ENCODE assay signal across 8 cellular contexts in genomic region chr14:75126679-75127473, GRCh38. TPM values are rescaled to one million over a fixed set of nuclear protein-coding genes. Genes with fewer than 3 reads are reported as not detected.
A peak's percentile ranks its signal among the peaks of the same experiment; 100 is the strongest.
DNase-seq lines count a peak whose midpoint lies in the region; ATAC-seq and TF ChIP-seq lines count a peak whose summit lies in the region.

Gene NEK9 (minus strand): TSS chr14:75127048. CDS start chr14:75126921, 127 bp downstream.

- no peak for TF ChIP-seq CTCF in CD8-positive, alpha-beta T cell (IDR thresholded peaks at IDR 0.05)

- peak within 1 kb of the TSS; percentile 23 for H2BK5ac ChIP-seq in mesendoderm (ENCODE audit: low read length)

- H3K9me3 ChIP-seq in CD8-positive, alpha-beta T cell (ENCODE audit: low read length) = no peaks in the 10 kb centered on the region

- no peak within 1 kb of the TSS for H4K5ac ChIP-seq in mesendoderm (ENCODE audit: low read length)

- no peaks in the 10 kb centered on the region for H3K9me3 Mint-ChIP-seq in CD8-positive, alpha-beta T cell
- peaks cover 0 to 8% of the 10 kb centered on the region in 2 donors for H3K9me3 Mint-ChIP-seq in effector memory CD8-positive, alpha-beta T cell

- peaks cover 2% of the 10 kb centered on the region for H3K79me1 ChIP-seq in mesendoderm (ENCODE audit: low read length)

- H3K79me2 ChIP-seq in mesendoderm (ENCODE audit: control insufficient read depth, insufficient read depth, low read length) = no peaks in the 10 kb centered on the region

- H3K4me2 ChIP-seq in mesendoderm (ENCODE audit: low read length) = peak within 1 kb of the TSS; percentile 53

- DNase-seq in CD8-positive, alpha-beta T cell = peak; percentile 77 to 92 (median 88)
- DNase-seq in HT-29 (ENCODE audit: low spot score) (peak; percentile 85), NOMO-1 treated with DMSO at 0.1 percent for 48 hours (lab: John Stamatoyannopoulos, UW; ENCODE audit: unreplicated experiment) (peak; percentile 76), mesendoderm (peak; percentile 93)
- peak; percentile 76 to 77 for DNase-seq in activated CD8-positive, alpha-beta memory T cell treated with anti-CD3 and anti-CD28 coated beads for 4 hours (ENCODE audit: low read depth in 2 of 2)
- DNase-seq in effector memory CD8-positive, alpha-beta T cell = peak; percentile 88 to 89 (median 89)
- DNase-seq in stimulated activated CD8-positive, alpha-beta memory T cell treated with anti-CD3 and anti-CD28 coated beads, Interleukin-15, amount 100 ng/mL, for 1 hour (ENCODE audit: low read depth) = peak; percentile 77

- H2AK5ac ChIP-seq in mesendoderm (ENCODE audit: low read length) = no peak within 1 kb of the TSS

- ATAC-seq in CD8-positive, alpha-beta T cell = peak; percentile 82
- ATAC-seq in GM19467 (IDR thresholded peaks at IDR 0.05; ENCODE audit: unreplicated experiment) = peak; percentile 74
- peak; percentile 92 for ATAC-seq in effector memory CD8-positive, alpha-beta T cell (replicated peaks)

- H3K4me1 Mint-ChIP-seq in CD8-positive, alpha-beta T cell (ENCODE audit: low read depth) = peaks cover 46% of the 10 kb centered on the region
- peaks cover 33 to 35% of the 10 kb centered on the region in 2 donors for H3K4me1 Mint-ChIP-seq in effector memory CD8-positive, alpha-beta T cell (ENCODE audit: low read depth in 2 of 2)

- H2BK120ac ChIP-seq in mesendoderm (ENCODE audit: low read depth, low read length) = no peak within 1 kb of the TSS

- H3K18ac ChIP-seq in mesendoderm (ENCODE audit: low read length) = peak within 1 kb of the TSS; percentile 76

- H3K4me3 Mint-ChIP-seq in CD8-positive, alpha-beta T cell = peak within 1 kb of the TSS; percentile 95
- H3K4me3 Mint-ChIP-seq in effector memory CD8-positive, alpha-beta T cell = peak within 1 kb of the TSS; percentile 92 to 97

- peak within 1 kb of the TSS; percentile 98 for H3K56ac ChIP-seq in mesendoderm (ENCODE audit: low read length)

- peak within 1 kb of the TSS; percentile 87 for H3K27ac ChIP-seq in CD8-positive, alpha-beta T cell (ENCODE audit: low read depth, low read length)
- peak within 1 kb of the TSS; percentile 59 for H3K27ac ChIP-seq in mesendoderm (ENCODE audit: low read depth, low read length)

- POLR2A ChIA-PET in CD8-positive, alpha-beta T cell (lab: Charles Lee) = interaction anchor here (0.6 to 1.9 kb wide), 13 partner anchors 9 to 1397 kb away, joined by 3 to 8 read pairs (median 3); partner anchors contain the start of genes EIF2B2 and ZC2HC1C

- no peaks in the 10 kb centered on the region for H3K36me3 ChIP-seq in CD8-positive, alpha-beta T cell (ENCODE audit: insufficient read depth, low read length)
- H3K36me3 ChIP-seq in mesendoderm (ENCODE audit: control insufficient read depth, insufficient read depth, low read length) = no peaks in the 10 kb centered on the region

- peak within 1 kb of the TSS; percentile 93 for H3K9ac ChIP-seq in mesendoderm (ENCODE audit: low read length)

- peak within 1 kb of the TSS; percentile 83 for H3K4ac ChIP-seq in mesendoderm (ENCODE audit: low read depth, low read length)

- no peaks in the 10 kb centered on the region for H3K27me3 Mint-ChIP-seq in CD8-positive, alpha-beta T cell (ENCODE audit: low read depth)
- H3K27me3 Mint-ChIP-seq in effector memory CD8-positive, alpha-beta T cell = no peaks in the 10 kb centered on the region

- no peaks in the 10 kb centered on the region for H3K27me3 ChIP-seq in CD8-positive, alpha-beta T cell (ENCODE audit: insufficient read depth, low read length)
- H3K27me3 ChIP-seq in mesendoderm (ENCODE audit: insufficient read depth, low read length, poor library complexity) = no peaks in the 10 kb centered on the region

- H3K36me3 Mint-ChIP-seq in CD8-positive, alpha-beta T cell = peaks cover 22% of the 10 kb centered on the region
- peaks cover 35% of the 10 kb centered on the region for H3K36me3 Mint-ChIP-seq in effector memory CD8-positive, alpha-beta T cell (ENCODE audit: insufficient read depth)

- H3K27ac Mint-ChIP-seq in CD8-positive, alpha-beta T cell = peak within 1 kb of the TSS; percentile 98
- H3K27ac Mint-ChIP-seq in effector memory CD8-positive, alpha-beta T cell = peak within 1 kb of the TSS; percentile 96 to 100

- intact Hi-C loops in CD8-positive, alpha-beta T cell (cut with DNase I, micrococcal nuclease) = loop anchor here (1.0 to 10.0 kb wide), 8 partner anchors 49 to 855 kb away; partner anchors contain the start of genes TMED10 (in 2 of the 2), ACYP1 (in 1 of the 2), EIF2B2 (in 1 of the 2) and ISCA2 (in 1 of the 2)

- CTCF ChIA-PET in CD8-positive, alpha-beta T cell (lab: Charles Lee) = interaction anchor here (0.9 to 22.7 kb wide), 5 partner anchors 12 to 368 kb away, joined by 3 to 473 read pairs (median 3); no protein-coding TSS in a partner anchor

- no CpG with 5 or more reads among the region's 76 CpGs for WGBS in mesendoderm (ENCODE audit: extremely low coverage, insufficient coverage, low lambda C conversion rate)

- H3K23ac ChIP-seq in mesendoderm (ENCODE audit: low read length) = no peak within 1 kb of the TSS

- peaks cover 23% of the 10 kb centered on the region for H3K4me1 ChIP-seq in CD8-positive, alpha-beta T cell (ENCODE audit: insufficient read depth, low read length)
- H3K4me1 ChIP-seq in mesendoderm (ENCODE audit: control insufficient read depth, low read depth, low read length) = peaks cover 3% of the 10 kb centered on the region

- peak within 1 kb of the TSS; percentile 5 for H4K8ac ChIP-seq in mesendoderm (ENCODE audit: low read depth, low read length)

- no peak within 1 kb of the TSS for H2BK15ac ChIP-seq in mesendoderm (replicated peaks; ENCODE audit: low read depth)

- peak within 1 kb of the TSS; percentile 95 for H3K4me3 ChIP-seq in CD8-positive, alpha-beta T cell (ENCODE audit: low read depth, low read length)
- H3K4me3 ChIP-seq in mesendoderm (ENCODE audit: low read length) = peak within 1 kb of the TSS; percentile 79

RNA-seq across cellular contexts. Expression of gene NEK9, which starts in this region (rescaled TPM):
- 10 to 100 TPM; 40.7 to 42.9 TPM for total RNA-seq in CD8-positive, alpha-beta T cell
- total RNA-seq in HT-29 (2014; rRNA removed; shearing (Covaris generic)) = 24.7 and 45.7 TPM in 2 replicates
- polyA plus RNA-seq in mesendoderm (2013, experiment 1 of 2) = 14.6 TPM
- polyA plus RNA-seq in mesendoderm (2013, experiment 2 of 2) = 12.3 TPM

Comparison
In these comparisons a context has a peak if more than half of its experiments do, and no peak if none do; other contexts are left out.
1. Peak in every context shown above with its lines: DNase-seq, ATAC-seq, H3K4me3 ChIP-seq and H3K27ac ChIP-seq.